In the genomic region with DNA sequence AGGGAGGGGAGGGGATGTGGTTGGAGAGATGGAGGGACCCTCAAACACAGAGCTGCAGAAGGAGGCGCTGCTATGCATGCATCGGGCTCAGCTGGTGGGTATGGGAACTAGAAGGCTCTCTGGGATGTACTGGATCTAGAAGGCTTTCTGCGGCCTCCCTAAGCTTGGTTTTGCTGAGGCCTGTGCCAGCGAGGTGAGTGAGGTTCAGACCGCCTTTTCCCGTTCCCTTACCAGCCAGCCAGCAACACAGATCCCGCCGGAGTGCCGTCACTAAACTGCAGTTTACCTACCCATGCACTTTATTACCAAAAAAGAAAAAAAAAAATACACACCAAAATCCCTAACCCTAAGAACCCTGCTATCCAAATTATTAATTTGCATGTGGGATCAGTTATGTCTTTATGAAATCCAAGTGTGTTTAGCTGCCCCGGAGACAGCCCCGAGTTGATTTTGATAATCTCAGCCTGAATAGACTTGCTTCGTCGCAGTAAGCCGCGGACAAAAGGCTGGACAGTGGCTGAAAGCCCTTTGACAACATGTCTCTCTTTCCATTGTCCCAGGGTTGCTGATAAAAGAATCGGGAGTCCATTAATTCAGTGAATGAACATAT, we compare ENCODE assay signal across 20 cellular contexts.
DNase-seq lines count a peak whose midpoint lies in the region; ATAC-seq and TF ChIP-seq lines count a peak whose summit lies in the region.
"Had no signal": no experiment of that assay in that cellular context is flagged by ENCODE, and none has a peak within 500 bp of the region (broad histone marks: within the 10 kb centered on the region; RNA-seq: fewer than 3 reads in every experiment).

No MANE protein-coding gene starts in this region.

- H3K9ac ChIP-seq in neural progenitor cell = no peak overlapping the region

- H3K27me3 Mint-ChIP-seq in neural progenitor cell (ENCODE audit: insufficient read depth, low read depth) = peaks cover 11% of the 10 kb centered on the region
- H3K27me3 Mint-ChIP-seq: CD4-positive, CD25-positive, alpha-beta regulatory T cell had no signal

- peaks cover 20% of the 10 kb centered on the region for H4K20me1 ChIP-seq in neural progenitor cell (ENCODE audit: low read depth)

- no peak for TF ChIP-seq CTCF in right atrium auricular region (IDR thresholded peaks at IDR 0.05)
- no peak for TF ChIP-seq CTCF in neural progenitor cell (IDR thresholded peaks at IDR 0.05)
- no peak for TF ChIP-seq CTCF in tibial nerve (IDR thresholded peaks at IDR 0.05)

- H3K36me3 Mint-ChIP-seq in neural progenitor cell = no peaks in the 10 kb centered on the region
- no peaks in the 10 kb centered on the region for H3K36me3 Mint-ChIP-seq in activated naive CD4-positive, alpha-beta T cell treated with anti-CD3 and anti-CD28 coated beads, Interleukin-2, amount 50 U/mL, for 72 hours
- H3K36me3 Mint-ChIP-seq: CD4-positive, CD25-positive, alpha-beta regulatory T cell had no signal

- TF ChIP-seq POLR2A in tibial nerve (IDR thresholded peaks at IDR 0.05) = no peak

- intact Hi-C loops in Right ventricle myocardium inferior (cut with DNase I) = no loop called here

- peak overlapping the region; percentile 73 for H3K4me3 Mint-ChIP-seq in neural progenitor cell
- H3K4me3 Mint-ChIP-seq: B cell; CD4-positive, CD25-positive, alpha-beta regulatory T cell; GM23338 had no signal

- no peak for ATAC-seq in Right ventricle myocardium inferior
- no peak for ATAC-seq in activated naive CD4-positive, alpha-beta T cell treated with anti-CD3 and anti-CD28 coated beads, Interleukin-2, amount 50 U/mL, for 72 hours
- ATAC-seq: GM12878, GM23338 had no signal

- H3F3A ChIP-seq in neural progenitor cell (ENCODE audit: low read depth) = peaks cover 40% of the 10 kb centered on the region

- H3K4me3 ChIP-seq in right atrium auricular region = no peak overlapping the region
- no peak overlapping the region for H3K4me3 ChIP-seq in neural progenitor cell
- no peak overlapping the region for H3K4me3 ChIP-seq in tibial nerve
- H3K4me3 ChIP-seq: GM12878, GM23338 had no signal

- no peaks in the 10 kb centered on the region for H3K36me3 ChIP-seq in right atrium auricular region
- H3K36me3 ChIP-seq in neural progenitor cell = no peaks in the 10 kb centered on the region
- H3K36me3 ChIP-seq in tibial nerve = no peaks in the 10 kb centered on the region

- 44 to 48% methylated on average over 16 of the region's 16 CpGs for WGBS in tibial nerve, 2 donors

- peak overlapping the region; percentile 95 for H3K27ac Mint-ChIP-seq in neural progenitor cell
- H3K27ac Mint-ChIP-seq in activated naive CD4-positive, alpha-beta T cell treated with anti-CD3 and anti-CD28 coated beads, Interleukin-2, amount 50 U/mL, for 72 hours = no peak overlapping the region
- H3K27ac Mint-ChIP-seq: B cell; CD4-positive, CD25-positive, alpha-beta regulatory T cell; GM23338 had no signal

- H2AFZ ChIP-seq in neural progenitor cell (replicated peaks) = no peak overlapping the region
- H2AFZ ChIP-seq: GM23338 had no signal

- H3K9me3 Mint-ChIP-seq in neural progenitor cell = peaks cover 5% of the 10 kb centered on the region
- no peaks in the 10 kb centered on the region for H3K9me3 Mint-ChIP-seq in activated naive CD4-positive, alpha-beta T cell treated with anti-CD3 and anti-CD28 coated beads, Interleukin-2, amount 50 U/mL, for 72 hours
- H3K9me3 Mint-ChIP-seq: GM23338 had no signal

- peaks cover 66% of the 10 kb centered on the region for H3K4me1 Mint-ChIP-seq in neural progenitor cell
- H3K4me1 Mint-ChIP-seq: B cell; CD4-positive, CD25-positive, alpha-beta regulatory T cell had no signal

- H3K27me3 ChIP-seq in right atrium auricular region (no peaks in the 10 kb centered on the region), neural progenitor cell (peaks cover 21% of the 10 kb centered on the region), tibial nerve (peaks cover 0 to 46% of the 10 kb centered on the region in 2 donors)

- peak; percentile 45 for DNase-seq in Right ventricle myocardium inferior (ENCODE audit: missing footprints)
- no peak for DNase-seq in right atrium auricular region (ENCODE audit: low spot score)
- peak; percentile 80 for DNase-seq in ecto neural progenitor cell (ENCODE audit: low spot score)
- peak; percentile 96 for DNase-seq in neural progenitor cell (ENCODE audit: low spot score)
- DNase-seq in tibial nerve (ENCODE audit: low spot score in 2 of 2) = no peak
- no peak for DNase-seq in G401 (ENCODE audit: low spot score)
- no peak for DNase-seq in activated naive CD4-positive, alpha-beta T cell treated with anti-CD3 and anti-CD28 coated beads, Interleukin-2, amount 50 U/mL, for 72 hours (ENCODE audit: low spot score in 2 of 2)
- no peak for DNase-seq in NCI-H1105 treated with DMSO at 0.1 percent for 48 hours (lab: John Stamatoyannopoulos, UW)
- DNase-seq: CD4-positive, CD25-positive, alpha-beta regulatory T cell; COR-L47; KG1; NCI-H187 treated with DMSO at 0.1 percent for 48 hours; NCI-H345; NCI-H524 treated with DMSO at 0.1 percent for 48 hours; RPMI8226; SIG-M5 had no signal

- no peaks in the 10 kb centered on the region for H3K79me2 ChIP-seq in neural progenitor cell (ENCODE audit: low read depth)

- H3K9me3 ChIP-seq in right atrium auricular region = no peaks in the 10 kb centered on the region
- no peaks in the 10 kb centered on the region for H3K9me3 ChIP-seq in neural progenitor cell (ENCODE audit: low read depth)
- H3K9me3 ChIP-seq in tibial nerve = no peaks in the 10 kb centered on the region

- H3K4me1 ChIP-seq in right atrium auricular region (no peaks in the 10 kb centered on the region), neural progenitor cell (peaks cover 59% of the 10 kb centered on the region), tibial nerve (peaks cover 0 to 65% (median 11%) of the 10 kb centered on the region in 4 donors)

- peak overlapping the region; percentile 74 for H3K4me2 ChIP-seq in neural progenitor cell
- H3K4me2 ChIP-seq: GM23338 had no signal

- in situ Hi-C loops in G401 (cut with HindIII; ENCODE audit: low sequenced_read_pairs) = no loop called here

- no peak for TF ChIP-seq EP300 in tibial nerve (IDR thresholded peaks at IDR 0.05)

- H3K27ac ChIP-seq in right atrium auricular region = no peak overlapping the region
- peak overlapping the region; percentile 90 for H3K27ac ChIP-seq in neural progenitor cell
- peak overlapping the region in 3 of 4 donors; percentile 37 to 63 (median 60) for H3K27ac ChIP-seq in tibial nerve
- H3K27ac ChIP-seq: 22Rv1 had no signal

Comparison
In these comparisons a context has a peak if more than half of its experiments do, and no peak if none do; other contexts are left out.
1. DNase-seq: peak in Right ventricle myocardium inferior (single experiment), ecto neural progenitor cell (single experiment) and neural progenitor cell (single experiment); none in right atrium auricular region (single experiment), tibial nerve (0 of 2), G401 (single experiment), activated naive CD4-positive, alpha-beta T cell treated with anti-CD3 and anti-CD28 coated beads, Interleukin-2, amount 50 U/mL, for 72 hours (0 of 2) and NCI-H1105 treated with DMSO at 0.1 percent for 48 hours (single experiment).
2. H3K27ac ChIP-seq: peak in neural progenitor cell (single experiment) and tibial nerve (3 of 4); none in right atrium auricular region (0 of 2).